ENCODE assay signal across 18 cellular contexts in the genomic region with DNA sequence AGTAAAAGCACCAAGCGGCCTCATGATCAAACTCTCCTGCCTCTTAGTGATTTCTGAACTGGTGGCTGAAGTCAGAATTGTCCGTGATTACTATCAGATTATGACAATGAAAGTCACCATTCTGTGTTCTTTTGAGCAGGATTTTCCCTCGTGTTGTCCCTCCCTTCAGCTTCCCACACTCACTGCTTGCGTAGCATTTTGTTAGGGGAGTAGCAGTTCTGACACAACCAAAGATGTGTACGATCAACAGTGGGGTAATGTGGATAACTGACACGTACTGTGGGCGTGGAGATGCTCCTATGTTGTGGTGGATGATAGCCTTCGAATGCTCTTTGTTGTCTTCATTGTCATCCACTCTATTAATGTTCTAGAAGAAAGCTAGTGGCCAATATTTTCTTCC.
DNase-seq lines count a peak whose midpoint lies in the region; ATAC-seq and TF ChIP-seq lines count a peak whose summit lies in the region.
"Had no signal": no experiment of that assay in that cellular context is flagged by ENCODE, and none has a peak within 500 bp of the region (broad histone marks: within the 10 kb centered on the region; RNA-seq: fewer than 3 reads in every experiment).

No MANE protein-coding gene starts in this region.

- H3K4ac ChIP-seq in mesendoderm (ENCODE audit: low read depth, low read length), result no peak overlapping the region

- no peak overlapping the region for H2AK5ac ChIP-seq in mesendoderm (ENCODE audit: low read length)

- no peak for ATAC-seq in WTC11
- ATAC-seq: PC-3 had no signal

- H3K27ac ChIP-seq in smooth muscle cell (ENCODE audit: low read depth), result no peak overlapping the region
- no peak overlapping the region for H3K27ac ChIP-seq in mesendoderm (ENCODE audit: low read depth, low read length)
- H3K27ac ChIP-seq: SJCRH30 had no signal

- intact Hi-C loops in activated naive CD4-positive, alpha-beta T cell treated with anti-CD3 and anti-CD28 coated beads for 36 hours (cut with micrococcal nuclease), result loop anchor here (10.0 kb wide), 1 partner anchor 862 kb away; the partner anchor contains the start of gene BNIP2

- no peak overlapping the region for H2BK120ac ChIP-seq in mesendoderm (ENCODE audit: low read depth, low read length)

- no peak overlapping the region for H4K5ac ChIP-seq in mesendoderm (ENCODE audit: low read length)

- WGBS in smooth muscle cell (ENCODE audit: low lambda C conversion rate), result 92% methylated on average over 8 of the region's 8 CpGs
- WGBS in mesendoderm (ENCODE audit: extremely low coverage, insufficient coverage, low lambda C conversion rate), result no CpG with 5 or more reads among the region's 8 CpGs

- H3K56ac ChIP-seq in mesendoderm (ENCODE audit: low read length), result no peak overlapping the region

- no peak overlapping the region for H2AFZ ChIP-seq in smooth muscle cell (ENCODE audit: low read depth)

- H3K4me1 ChIP-seq in smooth muscle cell (ENCODE audit: low read depth) (no peaks in the 10 kb centered on the region), mesendoderm (ENCODE audit: control insufficient read depth, low read depth, low read length) (no peaks in the 10 kb centered on the region)
- H3K4me1 ChIP-seq: SJCRH30 had no signal

- H3K9ac ChIP-seq in smooth muscle cell (ENCODE audit: low read depth) (no peak overlapping the region), mesendoderm (ENCODE audit: low read length) (no peak overlapping the region)

- no peak overlapping the region for H3K23ac ChIP-seq in mesendoderm (ENCODE audit: low read length)

- H3K4me3 ChIP-seq in smooth muscle cell (no peak overlapping the region), mesendoderm (ENCODE audit: low read length) (no peak overlapping the region)
- H3K4me3 ChIP-seq: SJCRH30 had no signal

- no peaks in the 10 kb centered on the region for H3F3A ChIP-seq in smooth muscle cell (ENCODE audit: low read depth)

- H3K79me1 ChIP-seq in mesendoderm (ENCODE audit: low read length), result no peaks in the 10 kb centered on the region

- no peak for DNase-seq in activated naive CD4-positive, alpha-beta T cell treated with anti-CD3 and anti-CD28 coated beads for 36 hours
- DNase-seq in activated naive CD4-positive, alpha-beta T cell treated with anti-CD3 and anti-CD28 coated beads, Interleukin-2, amount 50 U/mL, for 16 hours, result no peak
- DNase-seq in WTC11 (ENCODE audit: low spot score) (no peak), smooth muscle cell (lab: John Stamatoyannopoulos, UW; ENCODE audit: unreplicated experiment) (no peak), mesendoderm (no peak), NAMALWA (ENCODE audit: low spot score) (no peak)
- DNase-seq in central memory CD4-positive, alpha-beta T cell, result peak; percentile 61
- DNase-seq: caudate nucleus, H7, head of caudate nucleus, Karpas-422, mammary epithelial cell, naive B cell, NCI-H1105, NCI-H748 treated with DMSO at 0.1 percent for 48 hours, PC-3, SJCRH30 had no signal

- H3K79me2 ChIP-seq in smooth muscle cell (ENCODE audit: low read depth) (no peaks in the 10 kb centered on the region), mesendoderm (ENCODE audit: control insufficient read depth, insufficient read depth, low read length) (no peaks in the 10 kb centered on the region)

- H3K36me3 ChIP-seq in smooth muscle cell (ENCODE audit: low read depth) (no peaks in the 10 kb centered on the region), mesendoderm (ENCODE audit: control insufficient read depth, insufficient read depth, low read length) (no peaks in the 10 kb centered on the region)

- H4K20me1 ChIP-seq in smooth muscle cell (ENCODE audit: low read depth), result peaks cover 91% of the 10 kb centered on the region

- H3K9me3 Mint-ChIP-seq in activated naive CD4-positive, alpha-beta T cell treated with anti-CD3 and anti-CD28 coated beads for 36 hours, result no peaks in the 10 kb centered on the region
- no peaks in the 10 kb centered on the region for H3K9me3 Mint-ChIP-seq in WTC11
- no peaks in the 10 kb centered on the region for H3K9me3 Mint-ChIP-seq in stimulated activated naive CD8-positive, alpha-beta T cell treated with anti-CD3 and anti-CD28 coated beads, Interleukin-15, Interleukin-2, amounts not matched to agents 100 ng/mL and 50 ng/mL, for 24 hours
- H3K9me3 Mint-ChIP-seq: naive B cell had no signal

- H3K4me3 Mint-ChIP-seq in activated naive CD4-positive, alpha-beta T cell treated with anti-CD3 and anti-CD28 coated beads for 36 hours, result no peak overlapping the region
- H3K4me3 Mint-ChIP-seq in WTC11, result no peak overlapping the region
- peak overlapping the region; percentile 30 for H3K4me3 Mint-ChIP-seq in stimulated activated naive CD8-positive, alpha-beta T cell treated with anti-CD3 and anti-CD28 coated beads, Interleukin-15, Interleukin-2, amounts not matched to agents 100 ng/mL and 50 ng/mL, for 24 hours
- H3K4me3 Mint-ChIP-seq: naive B cell had no signal

- peak overlapping the region; percentile 65 for H3K27ac Mint-ChIP-seq in activated naive CD4-positive, alpha-beta T cell treated with anti-CD3 and anti-CD28 coated beads for 36 hours
- peak overlapping the region; percentile 44; the same call in 1 of the 2 replicates for H3K27ac Mint-ChIP-seq in WTC11
- H3K27ac Mint-ChIP-seq in stimulated activated naive CD8-positive, alpha-beta T cell treated with anti-CD3 and anti-CD28 coated beads, Interleukin-15, Interleukin-2, amounts not matched to agents 100 ng/mL and 50 ng/mL, for 24 hours, result peak overlapping the region; percentile 88

- H3K36me3 Mint-ChIP-seq in activated naive CD4-positive, alpha-beta T cell treated with anti-CD3 and anti-CD28 coated beads for 36 hours (ENCODE audit: low read depth), result peaks cover 23% of the 10 kb centered on the region
- H3K36me3 Mint-ChIP-seq in WTC11, result no peaks in the 10 kb centered on the region
- peaks cover 31% of the 10 kb centered on the region for H3K36me3 Mint-ChIP-seq in stimulated activated naive CD8-positive, alpha-beta T cell treated with anti-CD3 and anti-CD28 coated beads, Interleukin-15, Interleukin-2, amounts not matched to agents 100 ng/mL and 50 ng/mL, for 24 hours (ENCODE audit: low read depth)

- no peak overlapping the region for H2BK5ac ChIP-seq in mesendoderm (ENCODE audit: low read length)

- CTCF ChIA-PET in activated naive CD4-positive, alpha-beta T cell treated with anti-CD3 and anti-CD28 coated beads for 36 hours (lab: Charles Lee), result interaction anchor here (0.9 to 2.0 kb wide), 5 partner anchors 27 to 355 kb away, joined by 3 to 15 read pairs (median 3); no protein-coding TSS in a partner anchor
- CTCF ChIA-PET in WTC11 (lab: Charles Lee), result interaction anchor here (1.6 kb wide), 1 partner anchor 371 kb away, joined by 3 read pairs; no protein-coding TSS in a partner anchor

- H2BK15ac ChIP-seq in mesendoderm (replicated peaks; ENCODE audit: low read depth), result no peak overlapping the region

- POLR2A ChIA-PET in WTC11 (lab: Charles Lee), result no interaction called here

- H4K8ac ChIP-seq in mesendoderm (ENCODE audit: low read depth, low read length), result no peak overlapping the region

- H3K18ac ChIP-seq in mesendoderm (ENCODE audit: low read length), result no peak overlapping the region

- H3K9me3 ChIP-seq in smooth muscle cell (replicated peaks; ENCODE audit: low read depth), result no peaks in the 10 kb centered on the region
- H3K9me3 ChIP-seq: SJCRH30 had no signal

- no peaks in the 10 kb centered on the region for H3K27me3 Mint-ChIP-seq in activated naive CD4-positive, alpha-beta T cell treated with anti-CD3 and anti-CD28 coated beads for 36 hours (ENCODE audit: low read depth)
- no peaks in the 10 kb centered on the region for H3K27me3 Mint-ChIP-seq in WTC11 (ENCODE audit: low read depth)
- H3K27me3 Mint-ChIP-seq in stimulated activated naive CD8-positive, alpha-beta T cell treated with anti-CD3 and anti-CD28 coated beads, Interleukin-15, Interleukin-2, amounts not matched to agents 100 ng/mL and 50 ng/mL, for 24 hours, result no peaks in the 10 kb centered on the region
- H3K27me3 Mint-ChIP-seq: naive B cell had no signal

- H3K4me1 Mint-ChIP-seq in activated naive CD4-positive, alpha-beta T cell treated with anti-CD3 and anti-CD28 coated beads for 36 hours (ENCODE audit: low read depth), result peaks cover 90% of the 10 kb centered on the region
- peaks cover 40% of the 10 kb centered on the region for H3K4me1 Mint-ChIP-seq in WTC11
- H3K4me1 Mint-ChIP-seq in stimulated activated naive CD8-positive, alpha-beta T cell treated with anti-CD3 and anti-CD28 coated beads, Interleukin-15, Interleukin-2, amounts not matched to agents 100 ng/mL and 50 ng/mL, for 24 hours (ENCODE audit: low read depth), result peaks cover 100% of the 10 kb centered on the region
- H3K4me1 Mint-ChIP-seq: naive B cell had no signal

- TF ChIP-seq CTCF in WTC11 (IDR thresholded peaks at IDR 0.05), result no peak
- no peak for TF ChIP-seq CTCF in smooth muscle cell (IDR thresholded peaks at IDR 0.05; ENCODE audit: borderline replicate concordance, insufficient read depth, poor library complexity, severe bottlenecking)

- H3K27me3 ChIP-seq in smooth muscle cell (ENCODE audit: low read depth) (peaks cover 3% of the 10 kb centered on the region), mesendoderm (ENCODE audit: insufficient read depth, low read length, poor library complexity) (no peaks in the 10 kb centered on the region)
- H3K27me3 ChIP-seq: SJCRH30 had no signal

- no peak overlapping the region for H3K4me2 ChIP-seq in smooth muscle cell
- no peak overlapping the region for H3K4me2 ChIP-seq in mesendoderm (ENCODE audit: low read length)

TF ChIP-seq in WTC11, 78 proteins besides CTCF, POLR2A, EP300 and RAD21 (continues in another document):
- TF ChIP-seq ATF1 (CRISPR knock-in tag; IDR thresholded peaks at IDR 0.05) (no peak), HMGA2 (CRISPR knock-in tag; IDR thresholded peaks at IDR 0.05) (no peak), FOXP1 (CRISPR knock-in tag; IDR thresholded peaks at IDR 0.05; ENCODE audit: borderline replicate concordance) (no peak)
- TF ChIP-seq, protein P1, sequence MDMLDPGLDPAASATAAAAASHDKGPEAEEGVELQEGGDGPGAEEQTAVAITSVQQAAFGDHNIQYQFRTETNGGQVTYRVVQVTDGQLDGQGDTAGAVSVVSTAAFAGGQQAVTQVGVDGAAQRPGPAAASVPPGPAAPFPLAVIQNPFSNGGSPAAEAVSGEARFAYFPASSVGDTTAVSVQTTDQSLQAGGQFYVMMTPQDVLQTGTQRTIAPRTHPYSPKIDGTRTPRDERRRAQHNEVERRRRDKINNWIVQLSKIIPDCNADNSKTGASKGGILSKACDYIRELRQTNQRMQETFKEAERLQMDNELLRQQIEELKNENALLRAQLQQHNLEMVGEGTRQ (CRISPR knock-in tag; IDR thresholded peaks at IDR 0.05), result no peak
